In the genomic region with DNA sequence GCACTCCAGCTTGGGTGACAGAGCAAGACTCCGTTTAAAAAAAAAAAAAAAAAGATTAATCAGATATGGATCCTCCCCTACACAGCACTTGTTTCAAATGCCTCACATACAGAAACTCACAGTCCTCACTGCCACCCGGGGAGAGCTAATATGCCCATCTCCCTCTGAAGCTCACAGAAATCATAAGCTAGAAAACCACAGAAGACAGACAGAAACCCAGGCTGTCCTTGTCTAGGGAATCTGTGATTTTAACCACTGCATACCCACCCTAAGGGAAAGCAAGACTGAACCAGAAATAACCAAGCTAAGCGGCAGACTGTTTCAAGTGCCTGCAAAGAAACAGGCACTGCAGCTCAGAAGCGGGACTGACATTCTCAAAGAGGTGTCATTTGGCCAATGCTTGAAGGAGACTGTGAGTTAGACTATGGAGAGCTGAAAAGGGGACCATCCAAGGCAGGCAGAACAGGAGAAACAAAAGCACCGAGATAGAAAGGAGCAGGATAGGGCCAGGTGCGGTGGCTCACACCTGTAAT, we compare ENCODE assay signal across 23 cellular contexts. TPM values are rescaled to one million over a fixed set of nuclear protein-coding genes. Genes with fewer than 3 reads are reported as not detected.
DNase-seq lines count a peak whose midpoint lies in the region; ATAC-seq and TF ChIP-seq lines count a peak whose summit lies in the region.
"Had no signal": no experiment of that assay in that cellular context is flagged by ENCODE, and none has a peak within 500 bp of the region (broad histone marks: within the 10 kb centered on the region; RNA-seq: fewer than 3 reads in every experiment).

No MANE protein-coding gene starts in this region.

- peak; percentile 42 for DNase-seq in activated CD8-positive, alpha-beta memory T cell treated with anti-CD3 and anti-CD28 coated beads, Interleukin-2, amount 10 ng/mL, durations not matched to agents 7 days and 5 days
- no peak for DNase-seq in activated CD8-positive, alpha-beta memory T cell treated with anti-CD3 and anti-CD28 coated beads for 24 hours
- DNase-seq in nephron progenitor cell: no peak
- no peak for DNase-seq in transverse colon
- no peak for DNase-seq in left lobe of liver (ENCODE audit: low spot score)
- DNase-seq: aorta; DMS153; foreskin keratinocyte; GF-D8; hippocampal formation; MG63; NCI-H1436; NCI-H524 treated with DMSO at 0.1 percent for 48 hours; stimulated activated CD8-positive, alpha-beta memory T cell treated with anti-CD3 and anti-CD28 coated beads, Interleukin-4, amount 100 ng/mL, for 48 hours had no signal

- TF ChIP-seq CTCF in HEK293 (tag by site-specific recombination; IDR thresholded peaks at IDR 0.05) (no peak), nephron progenitor cell (IDR thresholded peaks at IDR 0.05) (no peak), transverse colon (IDR thresholded peaks at IDR 0.05) (no peak)

- H3K27ac ChIP-seq in HEK293 (ENCODE audit: extremely low read depth, low read depth, low read length): no peak overlapping the region
- no peak overlapping the region for H3K27ac ChIP-seq in transverse colon
- H3K27ac ChIP-seq: A549, epithelial cell of prostate, foreskin keratinocyte, neutrophil, right atrium auricular region, thoracic aorta had no signal

- peaks cover 41% of the 10 kb centered on the region for H3K4me1 Mint-ChIP-seq in activated CD8-positive, alpha-beta memory T cell treated with anti-CD3 and anti-CD28 coated beads, Interleukin-2, amount 10 ng/mL, durations not matched to agents 7 days and 5 days
- peaks cover 26% of the 10 kb centered on the region for H3K4me1 Mint-ChIP-seq in activated T-helper 17 cell treated with anti-CD3 and anti-CD28 coated beads, Interleukin-2, amount 50 U/mL, for 72 hours
- H3K4me1 Mint-ChIP-seq in nephron progenitor cell: no peaks in the 10 kb centered on the region

- no peaks in the 10 kb centered on the region for H3K27me3 ChIP-seq in transverse colon
- H3K27me3 ChIP-seq: foreskin keratinocyte, MG63, neutrophil, right atrium auricular region had no signal

- TF ChIP-seq EP300 in transverse colon (IDR thresholded peaks at IDR 0.05; ENCODE audit: low read depth): no peak

- H3K4me1 ChIP-seq in HEK293 (ENCODE audit: control insufficient read depth, insufficient read depth, low read length): no peaks in the 10 kb centered on the region
- H3K4me1 ChIP-seq in transverse colon: peaks cover 0 to 10% (median 3%) of the 10 kb centered on the region in 4 donors
- H3K4me1 ChIP-seq: A549, right atrium auricular region had no signal

- in situ Hi-C loops in transverse colon (cut with MboI; ENCODE audit: low pct_ligation_motif_present in 1 of 4, low pct_unique_long_range_greater_than_20kb in 1 of 4, low sequenced_read_pairs in 3 of 4): no loop called here

- H3K36me3 ChIP-seq in HEK293 (ENCODE audit: control insufficient read depth in 2 of 2, insufficient read depth in 1 of 2, low read length in 2 of 2) (peaks cover 8 to 50% of the 10 kb centered on the region in 2 experiments; a peak in 2 of 3 replicates), transverse colon (peaks cover 0 to 13% (median 2%) of the 10 kb centered on the region in 4 donors)
- H3K36me3 ChIP-seq: MG63 had no signal

- no peaks in the 10 kb centered on the region for H3K27me3 Mint-ChIP-seq in activated CD8-positive, alpha-beta memory T cell treated with anti-CD3 and anti-CD28 coated beads, Interleukin-2, amount 10 ng/mL, durations not matched to agents 7 days and 5 days
- H3K27me3 Mint-ChIP-seq in activated T-helper 17 cell treated with anti-CD3 and anti-CD28 coated beads, Interleukin-2, amount 50 U/mL, for 72 hours: no peaks in the 10 kb centered on the region
- H3K27me3 Mint-ChIP-seq in nephron progenitor cell (ENCODE audit: low read depth, poor library complexity): no peaks in the 10 kb centered on the region
- H3K27me3 Mint-ChIP-seq: central memory CD8-positive, alpha-beta T cell had no signal

- peak overlapping the region; percentile 99 for H3K27ac Mint-ChIP-seq in activated CD8-positive, alpha-beta memory T cell treated with anti-CD3 and anti-CD28 coated beads, Interleukin-2, amount 10 ng/mL, durations not matched to agents 7 days and 5 days
- H3K27ac Mint-ChIP-seq in activated T-helper 17 cell treated with anti-CD3 and anti-CD28 coated beads, Interleukin-2, amount 50 U/mL, for 72 hours: peak overlapping the region; percentile 84
- H3K27ac Mint-ChIP-seq in nephron progenitor cell: peak overlapping the region; percentile 15

- peaks cover 34% of the 10 kb centered on the region for H3K36me3 Mint-ChIP-seq in activated CD8-positive, alpha-beta memory T cell treated with anti-CD3 and anti-CD28 coated beads, Interleukin-2, amount 10 ng/mL, durations not matched to agents 7 days and 5 days
- H3K36me3 Mint-ChIP-seq in activated T-helper 17 cell treated with anti-CD3 and anti-CD28 coated beads, Interleukin-2, amount 50 U/mL, for 72 hours (ENCODE audit: low read depth): peaks cover 75% of the 10 kb centered on the region
- H3K36me3 Mint-ChIP-seq in nephron progenitor cell (ENCODE audit: low read depth): peaks cover 68% of the 10 kb centered on the region

- WGBS in transverse colon (ENCODE audit: low coverage in 1 of 2), 2 donors: 83 to 93% methylated on average over 4 to 6 of the region's 6 CpGs

- intact Hi-C loops in transverse colon (cut with DNase I; ENCODE audit: low total_unique reads): no loop called here

- no peak for TF ChIP-seq POLR2A in transverse colon (IDR thresholded peaks at IDR 0.05)

- peak; percentile 16 for ATAC-seq in activated CD8-positive, alpha-beta memory T cell treated with anti-CD3 and anti-CD28 coated beads, Interleukin-2, amount 10 ng/mL, durations not matched to agents 7 days and 5 days
- ATAC-seq in activated T-helper 17 cell treated with anti-CD3 and anti-CD28 coated beads, Interleukin-2, amount 50 U/mL, for 72 hours (replicated peaks): peak; percentile 11
- ATAC-seq in GM18858 (IDR thresholded peaks at IDR 0.05; ENCODE audit: unreplicated experiment) (no peak), left lobe of liver (no peak)
- ATAC-seq: A549, foreskin keratinocyte had no signal

- H3K9me3 ChIP-seq in HEK293 (ENCODE audit: control insufficient read depth, insufficient read depth, low read depth, low read length) (no peaks in the 10 kb centered on the region), transverse colon (no peaks in the 10 kb centered on the region)
- H3K9me3 ChIP-seq: A549, MG63, neutrophil, right atrium auricular region, thoracic aorta had no signal

- CTCF ChIA-PET in activated CD8-positive, alpha-beta memory T cell treated with anti-CD3 and anti-CD28 coated beads, Interleukin-2, amount 10 ng/mL, durations not matched to agents 7 days and 5 days (lab: Charles Lee): interaction anchor here (0.7 to 2.7 kb wide), 6 partner anchors 10 to 742 kb away, joined by 3 to 17 read pairs (median 3); no protein-coding TSS in a partner anchor
- CTCF ChIA-PET in HEK293 (lab: Yijun Ruan, JAX): no interaction called here

- H3K4me3 Mint-ChIP-seq in activated CD8-positive, alpha-beta memory T cell treated with anti-CD3 and anti-CD28 coated beads, Interleukin-2, amount 10 ng/mL, durations not matched to agents 7 days and 5 days: no peak overlapping the region
- peak overlapping the region; percentile 44 for H3K4me3 Mint-ChIP-seq in activated T-helper 17 cell treated with anti-CD3 and anti-CD28 coated beads, Interleukin-2, amount 50 U/mL, for 72 hours
- H3K4me3 Mint-ChIP-seq in nephron progenitor cell: no peak overlapping the region
- H3K4me3 Mint-ChIP-seq: central memory CD8-positive, alpha-beta T cell had no signal

- no peak overlapping the region for H3K4me3 ChIP-seq in HEK293 (ENCODE audit: low read depth, low read length)
- H3K4me3 ChIP-seq in transverse colon: no peak overlapping the region
- H3K4me3 ChIP-seq: A549, MG63, right atrium auricular region, thoracic aorta had no signal

- POLR2A ChIA-PET in HEK293 (lab: Yijun Ruan, JAX): no interaction called here

- no peaks in the 10 kb centered on the region for H3K9me3 Mint-ChIP-seq in activated CD8-positive, alpha-beta memory T cell treated with anti-CD3 and anti-CD28 coated beads, Interleukin-2, amount 10 ng/mL, durations not matched to agents 7 days and 5 days (ENCODE audit: low read depth)
- H3K9me3 Mint-ChIP-seq in activated T-helper 17 cell treated with anti-CD3 and anti-CD28 coated beads, Interleukin-2, amount 50 U/mL, for 72 hours: no peaks in the 10 kb centered on the region
- H3K9me3 Mint-ChIP-seq in nephron progenitor cell: peaks cover 24% of the 10 kb centered on the region
- H3K9me3 Mint-ChIP-seq: central memory CD8-positive, alpha-beta T cell had no signal

TF ChIP-seq in HEK293, 187 proteins besides CTCF, POLR2A, EP300 and RAD21:
- TF ChIP-seq, protein P1, sequence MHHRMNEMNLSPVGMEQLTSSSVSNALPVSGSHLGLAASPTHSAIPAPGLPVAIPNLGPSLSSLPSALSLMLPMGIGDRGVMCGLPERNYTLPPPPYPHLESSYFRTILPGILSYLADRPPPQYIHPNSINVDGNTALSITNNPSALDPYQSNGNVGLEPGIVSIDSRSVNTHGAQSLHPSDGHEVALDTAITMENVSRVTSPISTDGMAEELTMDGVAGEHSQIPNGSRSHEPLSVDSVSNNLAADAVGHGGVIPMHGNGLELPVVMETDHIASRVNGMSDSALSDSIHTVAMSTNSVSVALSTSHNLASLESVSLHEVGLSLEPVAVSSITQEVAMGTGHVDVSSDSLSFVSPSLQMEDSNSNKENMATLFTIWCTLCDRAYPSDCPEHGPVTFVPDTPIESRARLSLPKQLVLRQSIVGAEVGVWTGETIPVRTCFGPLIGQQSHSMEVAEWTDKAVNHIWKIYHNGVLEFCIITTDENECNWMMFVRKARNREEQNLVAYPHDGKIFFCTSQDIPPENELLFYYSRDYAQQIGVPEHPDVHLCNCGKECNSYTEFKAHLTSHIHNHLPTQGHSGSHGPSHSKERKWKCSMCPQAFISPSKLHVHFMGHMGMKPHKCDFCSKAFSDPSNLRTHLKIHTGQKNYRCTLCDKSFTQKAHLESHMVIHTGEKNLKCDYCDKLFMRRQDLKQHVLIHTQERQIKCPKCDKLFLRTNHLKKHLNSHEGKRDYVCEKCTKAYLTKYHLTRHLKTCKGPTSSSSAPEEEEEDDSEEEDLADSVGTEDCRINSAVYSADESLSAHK (tag by site-specific recombination; IDR thresholded peaks at IDR 0.05): peak; percentile 57; the same call in 1 of the 2 replicates
- no peak for TF ChIP-seq ZNF747 (tag by site-specific recombination; IDR thresholded peaks at IDR 0.05)

RNA-seq across cellular contexts. Expression of a gene that starts 37.6 kb away (rescaled TPM):
- 10 to 100 TPM; 27.0 to 35.3 TPM for total RNA-seq in activated CD8-positive, alpha-beta memory T cell treated with anti-CD3 and anti-CD28 coated beads, Interleukin-2, amount 10 ng/mL, durations not matched to agents 7 days and 5 days
- total RNA-seq in activated T-helper 17 cell treated with anti-CD3 and anti-CD28 coated beads, Interleukin-2, amount 50 U/mL, for 72 hours: 10 to 100 TPM; 41.8 to 55.1 TPM
- total RNA-seq in transverse colon (100 to 1,000 TPM in 1 of 4 donors, 10 to 100 TPM in 3; 34.8 to 132 (median 76.0) TPM), left lobe of liver (8.0 TPM)

RNA-seq across cellular contexts. Expression of a gene that starts 43.1 kb away (rescaled TPM):
- 1 to 10 TPM; 5.0 to 7.3 TPM for total RNA-seq in activated CD8-positive, alpha-beta memory T cell treated with anti-CD3 and anti-CD28 coated beads, Interleukin-2, amount 10 ng/mL, durations not matched to agents 7 days and 5 days
- total RNA-seq in activated T-helper 17 cell treated with anti-CD3 and anti-CD28 coated beads, Interleukin-2, amount 50 U/mL, for 72 hours: 1 to 10 TPM; 4.5 to 7.2 TPM
- 10 to 100 TPM; 10.3 to 87.9 (median 18.9) TPM for total RNA-seq in transverse colon
- not detected for total RNA-seq in left lobe of liver
- total RNA-seq: aorta, right atrium auricular region, thoracic aorta had no signal

Comparison
In these comparisons a context has a peak if more than half of its experiments do, and no peak if none do; other contexts are left out.
1. ATAC-seq: peak in activated CD8-positive, alpha-beta memory T cell treated with anti-CD3 and anti-CD28 coated beads, Interleukin-2, amount 10 ng/mL, durations not matched to agents 7 days and 5 days (single experiment) and activated T-helper 17 cell treated with anti-CD3 and anti-CD28 coated beads, Interleukin-2, amount 50 U/mL, for 72 hours (single experiment); none in GM18858 (single experiment) and left lobe of liver (single experiment).
2. H3K27ac Mint-ChIP-seq: peak in every context shown above with its lines; median percentile 99 in activated CD8-positive, alpha-beta memory T cell treated with anti-CD3 and anti-CD28 coated beads, Interleukin-2, amount 10 ng/mL, durations not matched to agents 7 days and 5 days; 84 in activated T-helper 17 cell treated with anti-CD3 and anti-CD28 coated beads, Interleukin-2, amount 50 U/mL, for 72 hours; 15 in nephron progenitor cell.